ENCODE assay signal across 10 cellular contexts in genomic region chr22:21003782-21004181, GRCh38. TPM values are rescaled to one million over a fixed set of nuclear protein-coding genes. Genes with fewer than 3 reads are reported as not detected.
DNase-seq lines count a peak whose midpoint lies in the region; ATAC-seq and TF ChIP-seq lines count a peak whose summit lies in the region.
"Had no signal": no experiment of that assay in that cellular context is flagged by ENCODE, and none has a peak within 500 bp of the region (broad histone marks: within the 10 kb centered on the region; RNA-seq: fewer than 3 reads in every experiment).

No MANE protein-coding gene starts in this region.

- no peak for ATAC-seq in T-helper 17 cell
- ATAC-seq in GM21381 (IDR thresholded peaks at IDR 0.05; ENCODE audit: unreplicated experiment), result no peak

- peaks cover 4 to 22% of the 10 kb centered on the region in 2 donors for H3K4me1 ChIP-seq in breast epithelium
- H3K4me1 ChIP-seq in hepatocyte (ENCODE audit: insufficient read depth), result peaks cover 21% of the 10 kb centered on the region
- H3K4me1 ChIP-seq in tibial artery, result peaks cover 10 to 37% (median 32%) of the 10 kb centered on the region in 4 donors
- H3K4me1 ChIP-seq in Caco-2, result peaks cover 9% of the 10 kb centered on the region

- no peak for TF ChIP-seq CTCF in MCF 10A (IDR thresholded peaks at IDR 0.05; ENCODE audit: unreplicated experiment)
- TF ChIP-seq CTCF in breast epithelium (IDR thresholded peaks at IDR 0.05), result no peak
- no peak for TF ChIP-seq CTCF in hepatocyte (IDR thresholded peaks at IDR 0.05; ENCODE audit: poor library complexity)
- no peak for TF ChIP-seq CTCF in tibial artery (IDR thresholded peaks at IDR 0.05)
- no peak for TF ChIP-seq CTCF in Caco-2 (IDR thresholded peaks at IDR 0.05; ENCODE audit: insufficient read depth in 1 of 2, low read depth in 1 of 2, low read length in 1 of 2, severe bottlenecking in 1 of 2, unreplicated experiment in 1 of 2)

- H3K4me3 Mint-ChIP-seq in MCF 10A (ENCODE audit: unreplicated experiment) (peak overlapping the region; percentile 87), T-helper 17 cell (peak overlapping the region; percentile 93), Caco-2 (ENCODE audit: unreplicated experiment) (no peak overlapping the region)

- peaks cover 10% of the 10 kb centered on the region for H3K4me1 Mint-ChIP-seq in MCF 10A (ENCODE audit: insufficient read depth, unreplicated experiment)
- peaks cover 21% of the 10 kb centered on the region for H3K4me1 Mint-ChIP-seq in T-helper 17 cell
- H3K4me1 Mint-ChIP-seq in Caco-2 (ENCODE audit: low read depth, unreplicated experiment), result peaks cover 10% of the 10 kb centered on the region

- BruUV-seq in MCF 10A (replicated peaks; lab: Mats Ljungman, UMichigan), result no TSS peak
- BruUV-seq in Caco-2 (replicated peaks; lab: Mats Ljungman, UMichigan), result no TSS peak

- H3K9me2 ChIP-seq in hepatocyte (replicated peaks; ENCODE audit: insufficient read depth), result no peaks in the 10 kb centered on the region

- H3K36me3 Mint-ChIP-seq in MCF 10A (ENCODE audit: insufficient read depth, unreplicated experiment), result peaks cover 13% of the 10 kb centered on the region
- no peaks in the 10 kb centered on the region for H3K36me3 Mint-ChIP-seq in T-helper 17 cell (ENCODE audit: low read depth)
- H3K36me3 Mint-ChIP-seq in Caco-2 (ENCODE audit: insufficient read depth, unreplicated experiment), result peaks cover 22% of the 10 kb centered on the region

- H3K27ac ChIP-seq in breast epithelium (peak overlapping the region in 1 of 2 donors; percentile 52), hepatocyte (peak overlapping the region; percentile 99), tibial artery (peak overlapping the region; percentile 97)

- H3K27me3 ChIP-seq in breast epithelium (no peaks in the 10 kb centered on the region), hepatocyte (no peaks in the 10 kb centered on the region), tibial artery (no peaks in the 10 kb centered on the region), Caco-2 (replicated peaks; ENCODE audit: control insufficient read depth, insufficient read depth, low read length) (no peaks in the 10 kb centered on the region)
- H3K27me3 ChIP-seq: ovary had no signal

- 89% methylated on average over 4 of the region's 4 CpGs for WGBS in hepatocyte (ENCODE audit: low lambda C conversion rate, missing lambda C conversion rate)

- no peak for DNase-seq in MCF 10A (ENCODE audit: unreplicated experiment)
- DNase-seq in breast epithelium (ENCODE audit: low spot score in 2 of 2), result no peak
- DNase-seq in T-helper 17 cell, result no peak
- no peak for DNase-seq in hepatocyte (ENCODE audit: low spot score)
- no peak for DNase-seq in tibial artery
- DNase-seq in Caco-2, result no peak
- DNase-seq in NCI-H1048 (lab: John Stamatoyannopoulos, UW), result no peak
- DNase-seq: activated CD8-positive, alpha-beta memory T cell treated with anti-CD3 and anti-CD28 coated beads for 24 hours; ovary had no signal

- intact Hi-C loops in MCF 10A (cut with micrococcal nuclease) (loop anchor here (5.0 kb wide), 1 partner anchor 116 kb away; no protein-coding TSS in a partner anchor), breast epithelium (cut with DNase I; ENCODE audit: low total_unique reads) (no loop called here), tibial artery (cut with DNase I; ENCODE audit: low total_unique reads) (no loop called here), Caco-2 (cut with micrococcal nuclease; ENCODE audit: unreplicated experiment) (no loop called here)

- H3K4me2 ChIP-seq in hepatocyte, result peak overlapping the region; percentile 98

- H3K36me3 ChIP-seq in breast epithelium (no peaks in the 10 kb centered on the region), hepatocyte (replicated peaks; ENCODE audit: insufficient read depth, low read depth) (no peaks in the 10 kb centered on the region), tibial artery (peaks cover 0 to 14% (median 14%) of the 10 kb centered on the region in 3 donors), Caco-2 (ENCODE audit: control insufficient read depth, insufficient read depth, low read length) (no peaks in the 10 kb centered on the region; the same call in 1 of the 2 replicates)
- H3K36me3 ChIP-seq: ovary had no signal

- H3K27me3 Mint-ChIP-seq in MCF 10A (ENCODE audit: insufficient read depth, unreplicated experiment) (no peaks in the 10 kb centered on the region), T-helper 17 cell (no peaks in the 10 kb centered on the region), Caco-2 (ENCODE audit: insufficient read depth, unreplicated experiment) (no peaks in the 10 kb centered on the region)

- no peaks in the 10 kb centered on the region for H3K9me3 Mint-ChIP-seq in MCF 10A (ENCODE audit: unreplicated experiment)
- no peaks in the 10 kb centered on the region for H3K9me3 Mint-ChIP-seq in Caco-2 (ENCODE audit: unreplicated experiment)

- POLR2A ChIA-PET in MCF 10A (lab: Yijun Ruan, JAX), result interaction anchor here (0.7 to 3.0 kb wide), 7 partner anchors 12 to 78 kb away, joined by 3 to 26 read pairs (median 5); partner anchors contain the start of genes LRRC74B, LZTR1 and P2RX6
- POLR2A ChIA-PET in Caco-2 (lab: Charles Lee), result no interaction called here

- H2AFZ ChIP-seq in hepatocyte, result no peak overlapping the region

- peaks cover 33% of the 10 kb centered on the region for H3K79me2 ChIP-seq in hepatocyte

- H4K20me1 ChIP-seq in hepatocyte (ENCODE audit: insufficient read depth, poor library complexity, severe bottlenecking), result no peaks in the 10 kb centered on the region

- no peak for TF ChIP-seq POLR2A in breast epithelium (IDR thresholded peaks at IDR 0.05)

- no peak overlapping the region for H3K27ac Mint-ChIP-seq in MCF 10A (ENCODE audit: low read depth, unreplicated experiment)
- H3K27ac Mint-ChIP-seq in T-helper 17 cell, result peak overlapping the region; percentile 29
- H3K27ac Mint-ChIP-seq in Caco-2 (ENCODE audit: unreplicated experiment), result no peak overlapping the region

- no peaks in the 10 kb centered on the region for H3K9me3 ChIP-seq in breast epithelium
- no peaks in the 10 kb centered on the region for H3K9me3 ChIP-seq in T-helper 17 cell (ENCODE audit: control insufficient read depth, low read length, poor library complexity, severe bottlenecking)
- H3K9me3 ChIP-seq in hepatocyte (ENCODE audit: low read depth), result no peaks in the 10 kb centered on the region
- H3K9me3 ChIP-seq in tibial artery, result no peaks in the 10 kb centered on the region
- H3K9me3 ChIP-seq in Caco-2, result no peaks in the 10 kb centered on the region
- H3K9me3 ChIP-seq: ovary had no signal

- CTCF ChIA-PET in MCF 10A (lab: Yijun Ruan, JAX) (interaction anchor here (0.8 to 3.2 kb wide), 4 partner anchors 23 to 118 kb away, joined by 3 to 12 read pairs (median 4); no protein-coding TSS in a partner anchor), Caco-2 (lab: Charles Lee) (interaction anchor here (0.6 kb wide), 1 partner anchor 553 kb away, joined by 5 read pairs; no protein-coding TSS in a partner anchor)

- H3K4me3 ChIP-seq in breast epithelium (no peak overlapping the region), hepatocyte (no peak overlapping the region), tibial artery (no peak overlapping the region), Caco-2 (ENCODE audit: low read depth, low read length) (no peak overlapping the region)

RNA-seq across cellular contexts. Expression of gene THAP7, which starts 1.9 kb away (rescaled TPM):
- 20.6 and 24.9 TPM in 2 replicates for total RNA-seq in MCF 10A (2022)
- 10 to 100 TPM; 35.8 to 59.9 (median 52.4) TPM for total RNA-seq in breast epithelium
- 10 to 100 TPM; 41.5 to 55.6 TPM for total RNA-seq in T-helper 17 cell
- 26.2 and 38.4 TPM in 2 replicates for total RNA-seq in hepatocyte
- polyA plus RNA-seq in hepatocyte, result 40.5 and 41.2 TPM in 2 replicates
- total RNA-seq in Caco-2 (2022), result 29.1 and 30.6 TPM in 2 replicates

RNA-seq across cellular contexts. Expression of gene P2RX6, which starts 11.2 kb away (rescaled TPM):
- total RNA-seq in MCF 10A (2022), result 0.19 and 0.22 TPM in 2 replicates
- 1 to 10 TPM in 1 of 3 donors, not detected in 2; 1.6 TPM for total RNA-seq in breast epithelium
- total RNA-seq in T-helper 17 cell, result 1 to 10 TPM in 1 of 2 donors, under 1 TPM in 1; 0.39 to 1.0 TPM
- total RNA-seq in hepatocyte, result 3.3 and 14.4 TPM in 2 replicates
- 8.0 and 12.9 TPM in 2 replicates for polyA plus RNA-seq in hepatocyte
- total RNA-seq in Caco-2 (2022), result 0.11 TPM in 1 of 2 replicates, not detected in the other

RNA-seq across cellular contexts. Expression of gene LZTR1, which starts 21.7 kb away (rescaled TPM):
- total RNA-seq in MCF 10A (2022) (49.2 and 57.3 TPM in 2 replicates), breast epithelium (10 to 100 TPM; 37.6 to 59.0 (median 46.2) TPM), T-helper 17 cell (10 to 100 TPM; 49.4 to 59.3 TPM), hepatocyte (28.1 and 41.3 TPM in 2 replicates), Caco-2 (2022) (37.2 and 41.3 TPM in 2 replicates)
- polyA plus RNA-seq in hepatocyte, result 50.4 and 65.4 TPM in 2 replicates

RNA-seq across cellular contexts. Expression of gene SLC7A4, which starts 28.6 kb away (rescaled TPM):
- total RNA-seq in MCF 10A (2022), result not detected in 2 replicates
- total RNA-seq in breast epithelium, result 1 to 10 TPM; 1.6 to 2.4 (median 2.0) TPM
- total RNA-seq in T-helper 17 cell, result under 1 TPM; 0.13 to 0.15 TPM
- 89.9 and 140 TPM in 2 replicates for total RNA-seq in hepatocyte
- polyA plus RNA-seq in hepatocyte, result 494 and 496 TPM in 2 replicates
- 1.9 and 2.1 TPM in 2 replicates for total RNA-seq in Caco-2 (2022)

RNA-seq across cellular contexts. Expression of gene AIFM3, which starts 36.7 kb away (rescaled TPM):
- total RNA-seq in MCF 10A (2022) (1.1 and 1.3 TPM in 2 replicates), breast epithelium (1 to 10 TPM; 1.6 to 3.3 (median 2.2) TPM), T-helper 17 cell (1 to 10 TPM in 1 of 2 donors, under 1 TPM in 1; 0.34 to 1.2 TPM), hepatocyte (1.3 and 3.1 TPM in 2 replicates), Caco-2 (2022) (0.73 and 3.0 TPM in 2 replicates)
- 1.7 and 2.1 TPM in 2 replicates for polyA plus RNA-seq in hepatocyte
